8 cellular contexts compared by ENCODE assay signal in the genomic region with DNA sequence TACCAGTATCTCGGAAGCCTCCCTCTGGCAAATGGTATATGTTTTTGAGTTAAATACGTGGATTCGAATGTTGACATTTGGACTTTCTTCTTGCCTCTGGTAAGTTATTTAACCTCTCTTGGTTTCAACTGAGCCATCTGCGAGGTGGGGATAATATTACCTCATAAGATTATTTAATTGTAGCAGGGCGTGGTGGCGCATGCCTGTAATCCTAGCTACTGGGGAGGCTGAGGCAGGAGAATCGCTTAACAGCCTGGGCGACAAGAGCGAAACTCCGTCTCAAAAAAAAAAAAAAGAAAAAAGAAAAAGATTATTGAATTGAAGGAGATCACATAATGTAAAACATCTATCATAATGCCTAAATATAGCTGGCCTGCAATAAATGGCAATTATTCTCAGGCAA. TPM values are rescaled to one million over a fixed set of nuclear protein-coding genes. Genes with fewer than 3 reads are reported as not detected.
A peak's percentile ranks its signal among the peaks of the same experiment; 100 is the strongest.
DNase-seq lines count a peak whose midpoint lies in the region; ATAC-seq and TF ChIP-seq lines count a peak whose summit lies in the region.

No MANE protein-coding gene starts in this region.

- H2BK20ac ChIP-seq in IMR-90 (ENCODE audit: low read depth, low read length) = no peak overlapping the region

- no peak overlapping the region for H2BK15ac ChIP-seq in IMR-90 (ENCODE audit: low read depth, low read length)

- peak overlapping the region; percentile 99 for H2AFZ ChIP-seq in IMR-90 (replicated peaks; ENCODE audit: low read length, poor library complexity)

- H3K4me1 ChIP-seq in IMR-90 (ENCODE audit: control insufficient read depth, insufficient read depth, low read length) = no peaks in the 10 kb centered on the region

- H3K4me3 Mint-ChIP-seq in naive B cell = peak overlapping the region; percentile 84 to 99 (median 95)

- H3K79me1 ChIP-seq in IMR-90 (ENCODE audit: low read depth in 1 of 2, low read length in 2 of 2) = peaks cover 3 to 26% of the 10 kb centered on the region in 2 experiments; a peak in 2 of 4 replicates

- H2AK5ac ChIP-seq in IMR-90 (ENCODE audit: low read depth, low read length) = no peak overlapping the region

- peak overlapping the region; percentile 80 for H2BK5ac ChIP-seq in IMR-90 (ENCODE audit: low read depth, low read length, poor library complexity, severe bottlenecking)

- no peak for TF ChIP-seq RAD21 in IMR-90 (IDR thresholded peaks at IDR 0.05; ENCODE audit: low read length)

- H3K36me3 Mint-ChIP-seq in naive B cell = no peaks in the 10 kb centered on the region

- dilution Hi-C loops in IMR-90 (cut with HindIII; ENCODE audit: low sequenced_read_pairs, unreplicated experiment) = no loop called here

- no peaks in the 10 kb centered on the region for H4K20me1 ChIP-seq in IMR-90 (ENCODE audit: insufficient read depth, low read length)

- ATAC-seq in IMR-90 (ENCODE audit: low read depth) (no peak), naive B cell (ENCODE audit: low read depth in 2 of 2) (no peak), HG03280 (IDR thresholded peaks at IDR 0.05; ENCODE audit: unreplicated experiment) (no peak), GM21390 (IDR thresholded peaks at IDR 0.05; ENCODE audit: unreplicated experiment) (no peak), GM21825 (IDR thresholded peaks at IDR 0.05; ENCODE audit: unreplicated experiment) (no peak)

- H3K27me3 ChIP-seq in IMR-90 (ENCODE audit: control insufficient read depth, insufficient read depth, low read length) = no peaks in the 10 kb centered on the region

- H3K4me3 ChIP-seq in AG10803 (ENCODE audit: low read length) (peak overlapping the region; percentile 77), IMR-90 (ENCODE audit: insufficient read depth, low read depth, low read length) (peak overlapping the region; percentile 88)

- no peaks in the 10 kb centered on the region for H3K9me1 ChIP-seq in IMR-90 (ENCODE audit: insufficient read depth, low read length)

- H3K14ac ChIP-seq in IMR-90 (replicated peaks; ENCODE audit: low read depth, low read length) = 0 out of 2 replicates have a peak overlapping the region, but pooled peaks have one; percentile 39

- POLR2A ChIA-PET in IMR-90 (lab: Charles Lee; ENCODE audit: unreplicated experiment) = interaction anchor here (0.5 kb wide), 1 partner anchor 136 kb away, joined by 3 read pairs; no protein-coding TSS in a partner anchor

- peak overlapping the region; percentile 10 for H3K4ac ChIP-seq in IMR-90 (ENCODE audit: low read depth, low read length)

- peak overlapping the region; percentile 37 for H4K5ac ChIP-seq in IMR-90 (ENCODE audit: low read depth, low read length)

- TF ChIP-seq POLR2A in IMR-90 (IDR thresholded peaks at IDR 0.05; ENCODE audit: low read depth, low read length) = no peak

- no peak overlapping the region for H3K23ac ChIP-seq in IMR-90 (ENCODE audit: low read depth, low read length)

- H3K4me2 ChIP-seq in IMR-90 (ENCODE audit: low read depth, low read length) = peak overlapping the region; percentile 43

- H3K27ac ChIP-seq in IMR-90 (ENCODE audit: insufficient read depth, low read length) = no peak overlapping the region

- peak overlapping the region; percentile 31 for H4K91ac ChIP-seq in IMR-90 (ENCODE audit: insufficient read depth, low read depth, low read length)

- TF ChIP-seq CTCF in AG10803 (conservative IDR thresholded peaks at IDR 0.05; ENCODE audit: low read length) (no peak), IMR-90 (conservative IDR thresholded peaks at IDR 0.05; ENCODE audit: low read depth, low read length) (no peak)

- H3K27ac Mint-ChIP-seq in naive B cell = peak overlapping the region; percentile 72 to 97 (median 94)

- DNase-seq in AG10803 (ENCODE audit: low read depth) = peak; percentile 0
- DNase-seq in IMR-90 = no peak
- peak; percentile 6 for DNase-seq in cerebellar cortex (ENCODE audit: low spot score)
- no peak for DNase-seq in naive B cell
- no peak for DNase-seq in AG08395 (ENCODE audit: low spot score)

- H3K36me3 ChIP-seq in IMR-90 (ENCODE audit: control insufficient read depth, insufficient read depth, low read length) = no peaks in the 10 kb centered on the region

- H3K9me3 ChIP-seq in IMR-90 (ENCODE audit: control insufficient read depth, insufficient read depth, low read length) = no peaks in the 10 kb centered on the region

- no peaks in the 10 kb centered on the region for H3K27me3 Mint-ChIP-seq in naive B cell

- no peak overlapping the region for H3K18ac ChIP-seq in IMR-90 (ENCODE audit: low read depth, low read length)

- H4K8ac ChIP-seq in IMR-90 (ENCODE audit: low read depth in 2 of 2, low read length in 2 of 2) = peak overlapping the region; percentile 91

- no CpG with 5 or more reads among the region's 10 CpGs for WGBS in IMR-90 (ENCODE audit: extremely low coverage in 2 of 2, insufficient read length in 1 of 2), 2 experiments

- H3K56ac ChIP-seq in IMR-90 (ENCODE audit: extremely low read depth, insufficient read depth, low read length) = no peak overlapping the region

- no TSS peak for BruUV-seq in IMR-90 (replicated peaks; lab: Mats Ljungman, UMichigan)

- H3K9me3 Mint-ChIP-seq in naive B cell = no peaks in the 10 kb centered on the region

- intact Hi-C loops in IMR-90 (cut with micrococcal nuclease) = no loop called here

- H2AK9ac ChIP-seq in IMR-90 (replicated peaks; ENCODE audit: low read depth, low read length, poor library complexity) = no peak overlapping the region

- CTCF ChIA-PET in IMR-90 (lab: Yijun Ruan, JAX) = no interaction called here

- H2BK120ac ChIP-seq in IMR-90 (ENCODE audit: low read depth, low read length) = no peak overlapping the region

- peaks cover 8 to 20% (median 10%) of the 10 kb centered on the region in 3 donors for H3K4me1 Mint-ChIP-seq in naive B cell

- peak overlapping the region; percentile 11; the same call in 1 of the 2 replicates for H3K9ac ChIP-seq in IMR-90 (ENCODE audit: low read depth, low read length)

- in situ Hi-C loops in IMR-90 (cut with MboI; ENCODE audit: low sequenced_read_pairs) = no loop called here

TF ChIP-seq in IMR-90, 13 proteins besides CTCF, POLR2A, EP300 and RAD21:
- no peak for TF ChIP-seq MAZ (IDR thresholded peaks at IDR 0.05; ENCODE audit: borderline replicate concordance, low read depth, low read length)
- TF ChIP-seq NFE2L2 (IDR thresholded peaks at IDR 0.05; ENCODE audit: low read depth, low read length) = no peak
- TF ChIP-seq CHD1 (IDR thresholded peaks at IDR 0.05; ENCODE audit: low read depth, low read length) = no peak
- TF ChIP-seq RCOR1 (IDR thresholded peaks at IDR 0.05; ENCODE audit: insufficient replicate concordance, low read length) = no peak
- no peak for TF ChIP-seq MAFK (IDR thresholded peaks at IDR 0.05; ENCODE audit: low read depth, low read length)
- TF ChIP-seq BHLHE40 (IDR thresholded peaks at IDR 0.05; ENCODE audit: low read depth, low read length) = no peak

RNA-seq across cellular contexts. Expression of gene TAF5, which starts 0.4 kb away (rescaled TPM):
- 3.6 and 5.0 TPM in 2 replicates for total RNA-seq in IMR-90 (2012; rRNA removed)
- polyA plus RNA-seq in IMR-90 (2012; rRNA removed) (1.7 and 1.9 TPM in 2 replicates), naive B cell (ENCODE audit: low read depth in 6 of 6) (1 to 10 TPM; 3.4 to 5.3 (median 4.2) TPM)
- 0.55 and 0.74 TPM in 2 replicates for polyA plus RNA-seq in IMR-90 (2012; cell fraction: cytosol; rRNA removed)
- 1.1 and 1.5 TPM in 2 replicates for polyA plus RNA-seq in IMR-90 (2012; cell fraction: nucleus; rRNA removed; ENCODE audit: low replicate concordance)

RNA-seq across cellular contexts. Expression of gene PCGF6, which starts 16.4 kb away (rescaled TPM):
- 6.5 and 10.0 TPM in 2 replicates for total RNA-seq in IMR-90 (2012; rRNA removed)
- polyA plus RNA-seq in IMR-90 (2012; rRNA removed) (4.0 and 4.9 TPM in 2 replicates), naive B cell (ENCODE audit: low read depth in 6 of 6) (10 to 100 TPM in 2 of 6 donors, 1 to 10 TPM in 4; 7.9 to 12.2 (median 9.1) TPM)
- 1.4 and 4.2 TPM in 2 replicates for polyA plus RNA-seq in IMR-90 (2012; cell fraction: cytosol; rRNA removed)
- 0.74 and 2.8 TPM in 2 replicates for polyA plus RNA-seq in IMR-90 (2012; cell fraction: nucleus; rRNA removed; ENCODE audit: low replicate concordance)

RNA-seq across cellular contexts. Expression of gene ATP5MK, which starts 28.9 kb away (rescaled TPM):
- total RNA-seq in IMR-90 (2012; rRNA removed) = 101 and 128 TPM in 2 replicates
- 73.4 and 89.8 TPM in 2 replicates for polyA plus RNA-seq in IMR-90 (2012; rRNA removed)
- 197 and 1,142 TPM in 2 replicates for polyA plus RNA-seq in IMR-90 (2012; cell fraction: cytosol; rRNA removed)
- polyA plus RNA-seq in IMR-90 (2012; cell fraction: nucleus; rRNA removed; ENCODE audit: low replicate concordance) = 18.2 and 129 TPM in 2 replicates
- 100 to 1,000 TPM; 364 to 441 (median 409) TPM for polyA plus RNA-seq in naive B cell (ENCODE audit: low read depth in 6 of 6)

RNA-seq across cellular contexts. Expression of gene PDCD11, which starts 29.0 kb away (rescaled TPM):
- total RNA-seq in IMR-90 (2012; rRNA removed) = 49.7 and 56.8 TPM in 2 replicates
- polyA plus RNA-seq in IMR-90 (2012; rRNA removed) (20.0 and 20.4 TPM in 2 replicates), naive B cell (ENCODE audit: low read depth in 6 of 6) (10 to 100 TPM in 2 of 6 donors, 1 to 10 TPM in 4; 5.0 to 16.0 (median 9.4) TPM)
- polyA plus RNA-seq in IMR-90 (2012; cell fraction: cytosol; rRNA removed) = 8.1 and 9.3 TPM in 2 replicates
- polyA plus RNA-seq in IMR-90 (2012; cell fraction: nucleus; rRNA removed; ENCODE audit: low replicate concordance) = 52.7 and 65.9 TPM in 2 replicates

Comparison
In these comparisons a context has a peak if more than half of its experiments do, and no peak if none do; other contexts are left out.
1. DNase-seq: peak in AG10803 (single experiment) and cerebellar cortex (single experiment); none in IMR-90 (single experiment), naive B cell (single experiment) and AG08395 (single experiment).